8 cellular contexts compared by ENCODE assay signal in genomic region chr11:124672531-124673215, GRCh38. TPM values are rescaled to one million over a fixed set of nuclear protein-coding genes. Genes with fewer than 3 reads are reported as not detected.
DNase-seq lines count a peak whose midpoint lies in the region; ATAC-seq, FAIRE-seq and TF ChIP-seq lines count a peak whose summit lies in the region.

No MANE protein-coding gene starts in this region.

- FAIRE-seq in kidney (lab: Jason Lieb, UNC): no peak

- no peak for ATAC-seq in activated naive CD8-positive, alpha-beta T cell treated with anti-CD3 and anti-CD28 coated beads, Interleukin-2, amount 10 ng/mL, durations not matched to agents 7 days and 5 days (ENCODE audit: low read depth)

- TF ChIP-seq CTCF in kidney (IDR thresholded peaks at IDR 0.05; ENCODE audit: borderline replicate concordance, extremely low read depth, insufficient read depth) (no peak), testis (IDR thresholded peaks at IDR 0.05) (no peak)

- H3K4me3 Mint-ChIP-seq in T-helper 2 cell treated with Interferon-gamma antibody and Interleukin-4, amounts not matched to agents 5 μg/mL and 100 μg/mL, for 36 hours: peak overlapping the region; percentile 90
- H3K4me3 Mint-ChIP-seq in activated naive CD8-positive, alpha-beta T cell treated with anti-CD3 and anti-CD28 coated beads, Interleukin-2, amount 10 ng/mL, durations not matched to agents 7 days and 5 days: peak overlapping the region; percentile 92

- no peak for TF ChIP-seq POLR2A in testis (IDR thresholded peaks at IDR 0.05)

- H3K9ac ChIP-seq in kidney (ENCODE audit: low read length in 2 of 2): peak overlapping the region; percentile 79 to 83

- intact Hi-C loops in kidney (cut with DNase I): loop anchor here (5.0 kb wide), 1 partner anchor 90 kb away; the partner anchor contains the start of gene ESAM
- intact Hi-C loops in testis (cut with DNase I; ENCODE audit: low total_unique reads): loop anchor here (10.0 kb wide), 1 partner anchor 92 kb away; the partner anchor contains the start of gene ESAM
- intact Hi-C loops in posterior cingulate gyrus (cut with DNase I): loop anchor here (5.0 kb wide), 1 partner anchor 70 kb away; no protein-coding TSS in a partner anchor

- no peaks in the 10 kb centered on the region for H3K9me3 ChIP-seq in kidney (ENCODE audit: control insufficient read depth in 1 of 2, low read length in 2 of 2)
- H3K9me3 ChIP-seq in testis: no peaks in the 10 kb centered on the region

- H3K27ac ChIP-seq in kidney (ENCODE audit: low read depth in 2 of 2, low read length in 2 of 2): peak overlapping the region; percentile 74 to 87
- peak overlapping the region in 1 of 2 donors; percentile 55 for H3K27ac ChIP-seq in testis

- no peaks in the 10 kb centered on the region for H3K36me3 Mint-ChIP-seq in T-helper 2 cell treated with Interferon-gamma antibody and Interleukin-4, amounts not matched to agents 5 μg/mL and 100 μg/mL, for 36 hours (ENCODE audit: low read depth)
- no peaks in the 10 kb centered on the region for H3K36me3 Mint-ChIP-seq in activated naive CD8-positive, alpha-beta T cell treated with anti-CD3 and anti-CD28 coated beads, Interleukin-2, amount 10 ng/mL, durations not matched to agents 7 days and 5 days

- H3K4me3 ChIP-seq in kidney (ENCODE audit: low read length in 2 of 2): peak overlapping the region; percentile 72 to 84
- H3K4me3 ChIP-seq in testis: peak overlapping the region; percentile 52 to 72

- peaks cover 2% of the 10 kb centered on the region in 2 donors for H3K36me3 ChIP-seq in kidney (ENCODE audit: control insufficient read depth in 1 of 2, insufficient read depth in 2 of 2, low read length in 2 of 2)
- H3K36me3 ChIP-seq in testis (ENCODE audit: low read depth, missing control alignments): no peaks in the 10 kb centered on the region

- peaks cover 30% of the 10 kb centered on the region for H3K4me1 Mint-ChIP-seq in T-helper 2 cell treated with Interferon-gamma antibody and Interleukin-4, amounts not matched to agents 5 μg/mL and 100 μg/mL, for 36 hours (ENCODE audit: low read depth)
- peaks cover 26% of the 10 kb centered on the region for H3K4me1 Mint-ChIP-seq in activated naive CD8-positive, alpha-beta T cell treated with anti-CD3 and anti-CD28 coated beads, Interleukin-2, amount 10 ng/mL, durations not matched to agents 7 days and 5 days

- DNase-seq in T-helper 2 cell treated with Interferon-gamma antibody and Interleukin-4, amounts not matched to agents 5 μg/mL and 100 μg/mL, for 36 hours (ENCODE audit: low spot score): no peak
- DNase-seq in T-helper 2 cell (no peak), kidney (no peak), testis (no peak), NCI-H146 treated with DMSO at 0.1 percent for 48 hours (lab: John Stamatoyannopoulos, UW; ENCODE audit: unreplicated experiment) (no peak), posterior cingulate gyrus (no peak), NCI-H345 (lab: John Stamatoyannopoulos, UW) (no peak)
- DNase-seq in activated naive CD8-positive, alpha-beta T cell treated with anti-CD3 and anti-CD28 coated beads, Interleukin-2, amount 10 ng/mL, durations not matched to agents 7 days and 5 days: no peak

- H3K9me3 Mint-ChIP-seq in T-helper 2 cell treated with Interferon-gamma antibody and Interleukin-4, amounts not matched to agents 5 μg/mL and 100 μg/mL, for 36 hours: no peaks in the 10 kb centered on the region
- no peaks in the 10 kb centered on the region for H3K9me3 Mint-ChIP-seq in activated naive CD8-positive, alpha-beta T cell treated with anti-CD3 and anti-CD28 coated beads, Interleukin-2, amount 10 ng/mL, durations not matched to agents 7 days and 5 days

- H3K4me1 ChIP-seq in kidney (ENCODE audit: control insufficient read depth in 1 of 2, insufficient read depth in 1 of 2, low read depth in 1 of 2, low read length in 2 of 2): peaks cover 6 to 7% of the 10 kb centered on the region in 2 donors
- no peaks in the 10 kb centered on the region for H3K4me1 ChIP-seq in testis

- POLR2A ChIA-PET in activated naive CD8-positive, alpha-beta T cell treated with anti-CD3 and anti-CD28 coated beads, Interleukin-2, amount 10 ng/mL, durations not matched to agents 7 days and 5 days (lab: Charles Lee): interaction anchor here (0.6 to 2.4 kb wide), 8 partner anchors 25 to 691 kb away, joined by 3 to 19 read pairs (median 7); partner anchors contain the start of genes MSANTD2 and NRGN

- H3K27me3 ChIP-seq in testis: no peaks in the 10 kb centered on the region

- peak overlapping the region; percentile 10 for H3K27ac Mint-ChIP-seq in T-helper 2 cell treated with Interferon-gamma antibody and Interleukin-4, amounts not matched to agents 5 μg/mL and 100 μg/mL, for 36 hours
- H3K27ac Mint-ChIP-seq in activated naive CD8-positive, alpha-beta T cell treated with anti-CD3 and anti-CD28 coated beads, Interleukin-2, amount 10 ng/mL, durations not matched to agents 7 days and 5 days: peak overlapping the region; percentile 67

- peaks cover 2% of the 10 kb centered on the region for H3K27me3 Mint-ChIP-seq in T-helper 2 cell treated with Interferon-gamma antibody and Interleukin-4, amounts not matched to agents 5 μg/mL and 100 μg/mL, for 36 hours (ENCODE audit: low read depth)
- H3K27me3 Mint-ChIP-seq in activated naive CD8-positive, alpha-beta T cell treated with anti-CD3 and anti-CD28 coated beads, Interleukin-2, amount 10 ng/mL, durations not matched to agents 7 days and 5 days: no peaks in the 10 kb centered on the region

- 44 to 58% methylated on average over 6 to 7 of the region's 7 CpGs for WGBS in testis, 2 donors

RNA-seq across cellular contexts. Expression of gene SIAE, which starts 0.9 kb away (rescaled TPM):
- total RNA-seq in activated naive CD8-positive, alpha-beta T cell treated with anti-CD3 and anti-CD28 coated beads, Interleukin-2, amount 10 ng/mL, durations not matched to agents 7 days and 5 days: 1 to 10 TPM; 4.4 to 5.2 TPM
- total RNA-seq in kidney (59.7 TPM), testis (10 to 100 TPM; 14.5 to 16.1 TPM)
- polyA plus RNA-seq in kidney (ENCODE audit: insufficient read depth, low read depth, low replicate concordance) (53.2 TPM), testis (ENCODE audit: insufficient read depth, low read depth, low replicate concordance) (15.3 TPM)

RNA-seq across cellular contexts. Expression of gene SPA17, which starts 1.0 kb away (rescaled TPM):
- total RNA-seq in activated naive CD8-positive, alpha-beta T cell treated with anti-CD3 and anti-CD28 coated beads, Interleukin-2, amount 10 ng/mL, durations not matched to agents 7 days and 5 days: 1 to 10 TPM; 1.5 to 3.0 TPM
- total RNA-seq in kidney (10.7 TPM), testis (100 to 1,000 TPM in 1 of 2 donors, 10 to 100 TPM in 1; 97.5 to 170 TPM)
- polyA plus RNA-seq in kidney (ENCODE audit: insufficient read depth, low read depth, low replicate concordance) (23.7 TPM), testis (ENCODE audit: insufficient read depth, low read depth, low replicate concordance) (405 TPM)

RNA-seq across cellular contexts. Expression of gene TBRG1, which starts 50.0 kb away (rescaled TPM):
- 10 to 100 TPM; 53.1 to 55.3 TPM for total RNA-seq in activated naive CD8-positive, alpha-beta T cell treated with anti-CD3 and anti-CD28 coated beads, Interleukin-2, amount 10 ng/mL, durations not matched to agents 7 days and 5 days
- total RNA-seq in kidney (35.6 TPM), testis (10 to 100 TPM; 25.2 to 35.7 TPM)
- polyA plus RNA-seq in kidney (ENCODE audit: insufficient read depth, low read depth, low replicate concordance) (23.3 TPM), testis (ENCODE audit: insufficient read depth, low read depth, low replicate concordance) (38.8 TPM)
